1 cellular context compared by ENCODE assay signal in the genomic region with DNA sequence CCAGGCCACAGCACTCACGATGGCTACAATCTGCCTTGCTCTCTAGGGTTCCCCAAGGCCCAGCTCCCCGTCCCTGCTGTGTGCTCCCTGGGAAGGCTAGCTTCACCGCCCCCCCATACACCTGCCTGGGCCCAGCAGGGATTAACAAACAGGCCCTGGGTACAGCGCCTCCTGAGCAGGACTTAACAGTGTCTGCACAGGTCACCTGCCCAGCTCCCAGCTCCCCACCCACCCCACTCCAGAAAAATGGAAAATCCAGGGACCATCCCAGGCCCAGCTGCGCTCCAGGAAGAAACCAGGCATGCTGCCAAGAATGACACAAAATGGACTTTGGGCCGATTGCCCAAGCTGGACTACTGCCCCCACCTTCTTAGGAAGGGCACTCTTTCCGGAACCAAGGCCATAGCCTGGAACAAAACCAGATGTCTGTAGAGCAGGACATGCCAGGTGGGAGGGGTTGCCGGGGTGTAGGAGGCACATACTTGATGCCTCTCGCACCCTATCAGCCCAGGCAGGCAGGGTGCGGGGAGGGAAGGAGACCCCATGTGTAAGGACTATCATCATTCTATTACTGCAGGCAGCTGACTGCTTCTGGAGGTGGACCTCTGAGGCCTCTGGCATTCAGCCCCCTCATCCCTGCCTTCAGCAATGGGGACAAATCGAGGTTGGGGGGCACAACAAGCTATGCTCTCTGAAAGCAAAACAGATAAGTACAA.
TF ChIP-seq lines count a peak whose summit lies in the region.

No MANE protein-coding gene starts in this region.

TF ChIP-seq in HepG2, 621 proteins besides CTCF, POLR2A, EP300 and RAD21 (continued from another document and continues in another):
- TF ChIP-seq, protein P1, sequence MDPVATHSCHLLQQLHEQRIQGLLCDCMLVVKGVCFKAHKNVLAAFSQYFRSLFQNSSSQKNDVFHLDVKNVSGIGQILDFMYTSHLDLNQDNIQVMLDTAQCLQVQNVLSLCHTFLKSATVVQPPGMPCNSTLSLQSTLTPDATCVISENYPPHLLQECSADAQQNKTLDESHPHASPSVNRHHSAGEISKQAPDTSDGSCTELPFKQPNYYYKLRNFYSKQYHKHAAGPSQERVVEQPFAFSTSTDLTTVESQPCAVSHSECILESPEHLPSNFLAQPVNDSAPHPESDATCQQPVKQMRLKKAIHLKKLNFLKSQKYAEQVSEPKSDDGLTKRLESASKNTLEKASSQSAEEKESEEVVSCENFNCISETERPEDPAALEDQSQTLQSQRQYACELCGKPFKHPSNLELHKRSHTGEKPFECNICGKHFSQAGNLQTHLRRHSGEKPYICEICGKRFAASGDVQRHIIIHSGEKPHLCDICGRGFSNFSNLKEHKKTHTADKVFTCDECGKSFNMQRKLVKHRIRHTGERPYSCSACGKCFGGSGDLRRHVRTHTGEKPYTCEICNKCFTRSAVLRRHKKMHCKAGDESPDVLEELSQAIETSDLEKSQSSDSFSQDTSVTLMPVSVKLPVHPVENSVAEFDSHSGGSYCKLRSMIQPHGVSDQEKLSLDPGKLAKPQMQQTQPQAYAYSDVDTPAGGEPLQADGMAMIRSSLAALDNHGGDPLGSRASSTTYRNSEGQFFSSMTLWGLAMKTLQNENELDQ (CRISPR knock-in tag; IDR thresholded peaks at IDR 0.05; ENCODE audit: borderline replicate concordance) = 0 out of 2 replicates have a peak, but pooled peaks have one; percentile 56
- TF ChIP-seq HMG20A (CRISPR knock-in tag; IDR thresholded peaks at IDR 0.05; ENCODE audit: borderline replicate concordance) = peak; percentile 99
- peak; percentile 32; the same call in 1 of the 2 replicates for TF ChIP-seq FOSL1 (CRISPR knock-in tag; IDR thresholded peaks at IDR 0.05; ENCODE audit: borderline replicate concordance)
- TF ChIP-seq, protein P2, sequence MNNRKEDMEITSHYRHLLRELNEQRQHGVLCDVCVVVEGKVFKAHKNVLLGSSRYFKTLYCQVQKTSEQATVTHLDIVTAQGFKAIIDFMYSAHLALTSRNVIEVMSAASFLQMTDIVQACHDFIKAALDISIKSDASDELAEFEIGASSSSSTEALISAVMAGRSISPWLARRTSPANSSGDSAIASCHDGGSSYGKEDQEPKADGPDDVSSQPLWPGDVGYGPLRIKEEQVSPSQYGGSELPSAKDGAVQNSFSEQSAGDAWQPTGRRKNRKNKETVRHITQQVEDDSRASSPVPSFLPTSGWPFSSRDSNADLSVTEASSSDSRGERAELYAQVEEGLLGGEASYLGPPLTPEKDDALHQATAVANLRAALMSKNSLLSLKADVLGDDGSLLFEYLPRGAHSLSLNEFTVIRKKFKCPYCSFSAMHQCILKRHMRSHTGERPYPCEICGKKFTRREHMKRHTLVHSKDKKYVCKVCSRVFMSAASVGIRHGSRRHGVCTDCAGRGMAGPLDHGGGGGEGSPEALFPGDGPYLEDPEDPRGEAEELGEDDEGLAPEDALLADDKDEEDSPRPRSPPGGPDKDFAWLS (CRISPR knock-in tag; IDR thresholded peaks at IDR 0.05; ENCODE audit: borderline replicate concordance) = peak; percentile 93; the same call in 1 of the 2 replicates
- TF ChIP-seq ZNF703 (CRISPR knock-in tag; IDR thresholded peaks at IDR 0.05; ENCODE audit: borderline replicate concordance) = no peak
- TF ChIP-seq RFX1 (IDR thresholded peaks at IDR 0.05) = no peak
- peak; percentile 3; the same call in 1 of the 2 replicates for TF ChIP-seq ZNF572 (CRISPR knock-in tag; IDR thresholded peaks at IDR 0.05)
- no peak for TF ChIP-seq EZH2 (conservative IDR thresholded peaks at IDR 0.05; ENCODE audit: low read depth, low read length)
- TF ChIP-seq, protein P3, sequence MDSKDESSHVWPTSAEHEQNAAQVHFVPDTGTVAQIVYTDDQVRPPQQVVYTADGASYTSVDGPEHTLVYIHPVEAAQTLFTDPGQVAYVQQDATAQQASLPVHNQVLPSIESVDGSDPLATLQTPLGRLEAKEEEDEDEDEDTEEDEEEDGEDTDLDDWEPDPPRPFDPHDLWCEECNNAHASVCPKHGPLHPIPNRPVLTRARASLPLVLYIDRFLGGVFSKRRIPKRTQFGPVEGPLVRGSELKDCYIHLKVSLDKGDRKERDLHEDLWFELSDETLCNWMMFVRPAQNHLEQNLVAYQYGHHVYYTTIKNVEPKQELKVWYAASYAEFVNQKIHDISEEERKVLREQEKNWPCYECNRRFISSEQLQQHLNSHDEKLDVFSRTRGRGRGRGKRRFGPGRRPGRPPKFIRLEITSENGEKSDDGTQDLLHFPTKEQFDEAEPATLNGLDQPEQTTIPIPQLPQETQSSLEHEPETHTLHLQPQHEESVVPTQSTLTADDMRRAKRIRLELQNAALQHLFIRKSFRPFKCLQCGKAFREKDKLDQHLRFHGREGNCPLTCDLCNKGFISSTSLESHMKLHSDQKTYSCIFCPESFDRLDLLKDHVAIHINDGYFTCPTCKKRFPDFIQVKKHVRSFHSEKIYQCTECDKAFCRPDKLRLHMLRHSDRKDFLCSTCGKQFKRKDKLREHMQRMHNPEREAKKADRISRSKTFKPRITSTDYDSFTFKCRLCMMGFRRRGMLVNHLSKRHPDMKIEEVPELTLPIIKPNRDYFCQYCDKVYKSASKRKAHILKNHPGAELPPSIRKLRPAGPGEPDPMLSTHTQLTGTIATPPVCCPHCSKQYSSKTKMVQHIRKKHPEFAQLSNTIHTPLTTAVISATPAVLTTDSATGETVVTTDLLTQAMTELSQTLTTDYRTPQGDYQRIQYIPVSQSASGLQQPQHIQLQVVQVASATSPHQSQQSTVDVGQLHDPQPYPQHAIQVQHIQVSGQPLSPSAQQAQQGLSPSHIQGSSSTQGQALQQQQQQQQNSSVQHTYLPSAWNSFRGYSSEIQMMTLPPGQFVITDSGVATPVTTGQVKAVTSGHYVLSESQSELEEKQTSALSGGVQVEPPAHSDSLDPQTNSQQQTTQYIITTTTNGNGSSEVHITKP (CRISPR knock-in tag; IDR thresholded peaks at IDR 0.05; ENCODE audit: low read depth) = peak; percentile 94
- TF ChIP-seq ZNF577 (CRISPR knock-in tag; IDR thresholded peaks at IDR 0.05; ENCODE audit: borderline replicate concordance, low read depth) = no peak
- TF ChIP-seq, protein P4, sequence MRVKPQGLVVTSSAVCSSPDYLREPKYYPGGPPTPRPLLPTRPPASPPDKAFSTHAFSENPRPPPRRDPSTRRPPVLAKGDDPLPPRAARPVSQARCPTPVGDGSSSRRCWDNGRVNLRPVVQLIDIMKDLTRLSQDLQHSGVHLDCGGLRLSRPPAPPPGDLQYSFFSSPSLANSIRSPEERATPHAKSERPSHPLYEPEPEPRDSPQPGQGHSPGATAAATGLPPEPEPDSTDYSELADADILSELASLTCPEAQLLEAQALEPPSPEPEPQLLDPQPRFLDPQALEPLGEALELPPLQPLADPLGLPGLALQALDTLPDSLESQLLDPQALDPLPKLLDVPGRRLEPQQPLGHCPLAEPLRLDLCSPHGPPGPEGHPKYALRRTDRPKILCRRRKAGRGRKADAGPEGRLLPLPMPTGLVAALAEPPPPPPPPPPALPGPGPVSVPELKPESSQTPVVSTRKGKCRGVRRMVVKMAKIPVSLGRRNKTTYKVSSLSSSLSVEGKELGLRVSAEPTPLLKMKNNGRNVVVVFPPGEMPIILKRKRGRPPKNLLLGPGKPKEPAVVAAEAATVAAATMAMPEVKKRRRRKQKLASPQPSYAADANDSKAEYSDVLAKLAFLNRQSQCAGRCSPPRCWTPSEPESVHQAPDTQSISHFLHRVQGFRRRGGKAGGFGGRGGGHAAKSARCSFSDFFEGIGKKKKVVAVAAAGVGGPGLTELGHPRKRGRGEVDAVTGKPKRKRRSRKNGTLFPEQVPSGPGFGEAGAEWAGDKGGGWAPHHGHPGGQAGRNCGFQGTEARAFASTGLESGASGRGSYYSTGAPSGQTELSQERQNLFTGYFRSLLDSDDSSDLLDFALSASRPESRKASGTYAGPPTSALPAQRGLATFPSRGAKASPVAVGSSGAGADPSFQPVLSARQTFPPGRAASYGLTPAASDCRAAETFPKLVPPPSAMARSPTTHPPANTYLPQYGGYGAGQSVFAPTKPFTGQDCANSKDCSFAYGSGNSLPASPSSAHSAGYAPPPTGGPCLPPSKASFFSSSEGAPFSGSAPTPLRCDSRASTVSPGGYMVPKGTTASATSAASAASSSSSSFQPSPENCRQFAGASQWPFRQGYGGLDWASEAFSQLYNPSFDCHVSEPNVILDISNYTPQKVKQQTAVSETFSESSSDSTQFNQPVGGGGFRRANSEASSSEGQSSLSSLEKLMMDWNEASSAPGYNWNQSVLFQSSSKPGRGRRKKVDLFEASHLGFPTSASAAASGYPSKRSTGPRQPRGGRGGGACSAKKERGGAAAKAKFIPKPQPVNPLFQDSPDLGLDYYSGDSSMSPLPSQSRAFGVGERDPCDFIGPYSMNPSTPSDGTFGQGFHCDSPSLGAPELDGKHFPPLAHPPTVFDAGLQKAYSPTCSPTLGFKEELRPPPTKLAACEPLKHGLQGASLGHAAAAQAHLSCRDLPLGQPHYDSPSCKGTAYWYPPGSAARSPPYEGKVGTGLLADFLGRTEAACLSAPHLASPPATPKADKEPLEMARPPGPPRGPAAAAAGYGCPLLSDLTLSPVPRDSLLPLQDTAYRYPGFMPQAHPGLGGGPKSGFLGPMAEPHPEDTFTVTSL (CRISPR knock-in tag; IDR thresholded peaks at IDR 0.05; ENCODE audit: borderline replicate concordance) = peak; percentile 99
- TF ChIP-seq, protein P5, sequence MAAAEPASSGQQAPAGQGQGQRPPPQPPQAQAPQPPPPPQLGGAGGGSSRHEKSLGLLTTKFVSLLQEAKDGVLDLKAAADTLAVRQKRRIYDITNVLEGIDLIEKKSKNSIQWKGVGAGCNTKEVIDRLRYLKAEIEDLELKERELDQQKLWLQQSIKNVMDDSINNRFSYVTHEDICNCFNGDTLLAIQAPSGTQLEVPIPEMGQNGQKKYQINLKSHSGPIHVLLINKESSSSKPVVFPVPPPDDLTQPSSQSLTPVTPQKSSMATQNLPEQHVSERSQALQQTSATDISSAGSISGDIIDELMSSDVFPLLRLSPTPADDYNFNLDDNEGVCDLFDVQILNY (CRISPR knock-in tag; conservative IDR thresholded peaks at IDR 0.05) = 0 out of 2 replicates have a peak, but pooled peaks have one; percentile 58
- TF ChIP-seq ZNF44 (CRISPR knock-in tag; IDR thresholded peaks at IDR 0.05) = peak; percentile 92
- TF ChIP-seq ZNF446 (CRISPR knock-in tag; IDR thresholded peaks at IDR 0.05) = no peak
- TF ChIP-seq RFXANK (CRISPR knock-in tag; IDR thresholded peaks at IDR 0.05) = peak; percentile 85
- peak; percentile 93 for TF ChIP-seq FOSL2 (CRISPR knock-in tag; IDR thresholded peaks at IDR 0.05)
- TF ChIP-seq ZNF484 (CRISPR knock-in tag; IDR thresholded peaks at IDR 0.05; ENCODE audit: borderline replicate concordance, low read depth) = 0 out of 2 replicates have a peak, but pooled peaks have one; percentile 53
- peak; percentile 75; the same call in 1 of the 2 replicates for TF ChIP-seq TSC22D2 (CRISPR knock-in tag; IDR thresholded peaks at IDR 0.05; ENCODE audit: borderline replicate concordance)
- TF ChIP-seq, protein P6, sequence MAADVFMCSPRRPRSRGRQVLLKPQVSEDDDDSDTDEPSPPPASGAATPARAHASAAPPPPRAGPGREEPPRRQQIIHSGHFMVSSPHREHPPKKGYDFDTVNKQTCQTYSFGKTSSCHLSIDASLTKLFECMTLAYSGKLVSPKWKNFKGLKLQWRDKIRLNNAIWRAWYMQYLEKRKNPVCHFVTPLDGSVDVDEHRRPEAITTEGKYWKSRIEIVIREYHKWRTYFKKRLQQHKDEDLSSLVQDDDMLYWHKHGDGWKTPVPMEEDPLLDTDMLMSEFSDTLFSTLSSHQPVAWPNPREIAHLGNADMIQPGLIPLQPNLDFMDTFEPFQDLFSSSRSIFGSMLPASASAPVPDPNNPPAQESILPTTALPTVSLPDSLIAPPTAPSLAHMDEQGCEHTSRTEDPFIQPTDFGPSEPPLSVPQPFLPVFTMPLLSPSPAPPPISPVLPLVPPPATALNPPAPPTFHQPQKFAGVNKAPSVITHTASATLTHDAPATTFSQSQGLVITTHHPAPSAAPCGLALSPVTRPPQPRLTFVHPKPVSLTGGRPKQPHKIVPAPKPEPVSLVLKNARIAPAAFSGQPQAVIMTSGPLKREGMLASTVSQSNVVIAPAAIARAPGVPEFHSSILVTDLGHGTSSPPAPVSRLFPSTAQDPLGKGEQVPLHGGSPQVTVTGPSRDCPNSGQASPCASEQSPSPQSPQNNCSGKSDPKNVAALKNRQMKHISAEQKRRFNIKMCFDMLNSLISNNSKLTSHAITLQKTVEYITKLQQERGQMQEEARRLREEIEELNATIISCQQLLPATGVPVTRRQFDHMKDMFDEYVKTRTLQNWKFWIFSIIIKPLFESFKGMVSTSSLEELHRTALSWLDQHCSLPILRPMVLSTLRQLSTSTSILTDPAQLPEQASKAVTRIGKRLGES (CRISPR knock-in tag; IDR thresholded peaks at IDR 0.05; ENCODE audit: borderline replicate concordance) = no peak
- TF ChIP-seq, protein P7, sequence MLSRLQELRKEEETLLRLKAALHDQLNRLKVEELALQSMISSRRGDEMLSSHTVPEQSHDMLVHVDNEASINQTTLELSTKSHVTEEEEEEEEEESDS (CRISPR knock-in tag; IDR thresholded peaks at IDR 0.05; ENCODE audit: borderline replicate concordance) = peak; percentile 88; the same call in 1 of the 2 replicates
- peak; percentile 100 for TF ChIP-seq ZBTB42 (CRISPR knock-in tag; IDR thresholded peaks at IDR 0.05)
- no peak for TF ChIP-seq NFE2L2 (IDR thresholded peaks at IDR 0.05; ENCODE audit: low read length)
- TF ChIP-seq SNRNP70 (IDR thresholded peaks at IDR 0.05; ENCODE audit: low read depth, low read length) = no peak
- TF ChIP-seq ZNF724P (CRISPR knock-in tag; IDR thresholded peaks at IDR 0.05; ENCODE audit: borderline replicate concordance) = peak; percentile 77; the same call in 1 of the 2 replicates
- TF ChIP-seq HNRNPLL (IDR thresholded peaks at IDR 0.05; ENCODE audit: low read depth, low read length, poor library complexity, severe bottlenecking) = peak; percentile 13
- no peak for TF ChIP-seq ZNF138 (CRISPR knock-in tag; IDR thresholded peaks at IDR 0.05; ENCODE audit: low read depth)
- no peak for TF ChIP-seq JUNB (CRISPR knock-in tag; IDR thresholded peaks at IDR 0.05; ENCODE audit: borderline replicate concordance)
- no peak for TF ChIP-seq ZNF841 (CRISPR knock-in tag; IDR thresholded peaks at IDR 0.05; ENCODE audit: borderline replicate concordance)
- peak; percentile 94 for TF ChIP-seq RFXAP (CRISPR knock-in tag; IDR thresholded peaks at IDR 0.05; ENCODE audit: borderline replicate concordance)
- TF ChIP-seq ZNF749 (CRISPR knock-in tag; IDR thresholded peaks at IDR 0.05; ENCODE audit: borderline replicate concordance) = peak; percentile 88; the same call in 1 of the 2 replicates
- TF ChIP-seq, protein P8, sequence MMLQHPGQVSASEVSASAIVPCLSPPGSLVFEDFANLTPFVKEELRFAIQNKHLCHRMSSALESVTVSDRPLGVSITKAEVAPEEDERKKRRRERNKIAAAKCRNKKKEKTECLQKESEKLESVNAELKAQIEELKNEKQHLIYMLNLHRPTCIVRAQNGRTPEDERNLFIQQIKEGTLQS (CRISPR knock-in tag; IDR thresholded peaks at IDR 0.05) = peak; percentile 84; the same call in 1 of the 2 replicates
- TF ChIP-seq, protein P9, sequence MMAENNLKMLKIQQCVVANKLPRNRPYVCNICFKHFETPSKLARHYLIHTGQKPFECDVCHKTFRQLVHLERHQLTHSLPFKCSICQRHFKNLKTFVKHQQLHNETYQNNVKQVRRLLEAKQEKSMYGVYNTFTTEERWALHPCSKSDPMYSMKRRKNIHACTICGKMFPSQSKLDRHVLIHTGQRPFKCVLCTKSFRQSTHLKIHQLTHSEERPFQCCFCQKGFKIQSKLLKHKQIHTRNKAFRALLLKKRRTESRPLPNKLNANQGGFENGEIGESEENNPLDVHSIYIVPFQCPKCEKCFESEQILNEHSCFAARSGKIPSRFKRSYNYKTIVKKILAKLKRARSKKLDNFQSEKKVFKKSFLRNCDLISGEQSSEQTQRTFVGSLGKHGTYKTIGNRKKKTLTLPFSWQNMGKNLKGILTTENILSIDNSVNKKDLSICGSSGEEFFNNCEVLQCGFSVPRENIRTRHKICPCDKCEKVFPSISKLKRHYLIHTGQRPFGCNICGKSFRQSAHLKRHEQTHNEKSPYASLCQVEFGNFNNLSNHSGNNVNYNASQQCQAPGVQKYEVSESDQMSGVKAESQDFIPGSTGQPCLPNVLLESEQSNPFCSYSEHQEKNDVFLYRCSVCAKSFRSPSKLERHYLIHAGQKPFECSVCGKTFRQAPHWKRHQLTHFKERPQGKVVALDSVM (CRISPR knock-in tag; IDR thresholded peaks at IDR 0.05) = peak; percentile 54; the same call in 1 of the 2 replicates
- peak; percentile 99 for TF ChIP-seq FOXO1 (CRISPR knock-in tag; IDR thresholded peaks at IDR 0.05)
